In the genomic region with DNA sequence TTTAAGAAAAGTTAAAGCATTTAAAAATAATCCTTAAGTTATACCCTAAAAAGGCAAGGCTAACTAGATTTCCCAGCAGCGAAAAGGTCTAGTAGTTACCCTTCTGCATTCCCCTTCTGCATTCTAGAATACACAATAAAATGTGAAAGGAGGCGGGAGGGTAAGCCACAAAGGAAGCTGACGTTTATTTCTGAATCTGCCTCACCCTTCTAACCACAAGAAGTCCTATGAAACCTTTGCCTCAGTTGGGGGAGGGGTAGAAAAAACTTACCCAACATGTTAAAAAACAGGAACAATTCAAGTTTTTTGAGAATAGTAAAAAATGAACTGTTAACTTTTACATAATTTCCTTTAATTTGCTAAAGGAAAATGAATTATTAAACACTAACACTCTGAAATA, we compare ENCODE assay signal across 8 cellular contexts. TPM values are rescaled to one million over a fixed set of nuclear protein-coding genes. Genes with fewer than 3 reads are reported as not detected.
A peak's percentile ranks its signal among the peaks of the same experiment; 100 is the strongest.
DNase-seq lines count a peak whose midpoint lies in the region; ATAC-seq and TF ChIP-seq lines count a peak whose summit lies in the region.

No MANE protein-coding gene starts in this region.

- H3K4me3 ChIP-seq in SJCRH30: no peak overlapping the region
- no peak overlapping the region for H3K4me3 ChIP-seq in colonic mucosa
- no peak overlapping the region for H3K4me3 ChIP-seq in mucosa of rectum (ENCODE audit: low read length in 2 of 2)

- H3K9me3 ChIP-seq in SJCRH30 (replicated peaks): no peaks in the 10 kb centered on the region
- no peaks in the 10 kb centered on the region for H3K9me3 ChIP-seq in colonic mucosa
- H3K9me3 ChIP-seq in mucosa of rectum (ENCODE audit: control insufficient read depth in 2 of 2, low read length in 2 of 2): no peaks in the 10 kb centered on the region

- H3K27me3 ChIP-seq in SJCRH30 (no peaks in the 10 kb centered on the region), colonic mucosa (no peaks in the 10 kb centered on the region), mucosa of rectum (ENCODE audit: control insufficient read depth in 2 of 2, insufficient read depth in 2 of 2, low read length in 2 of 2) (no peaks in the 10 kb centered on the region)

- ATAC-seq in GM19395 (IDR thresholded peaks at IDR 0.05; ENCODE audit: unreplicated experiment) (peak; percentile 79), HG03342 (IDR thresholded peaks at IDR 0.05; ENCODE audit: unreplicated experiment) (peak; percentile 75)

- H3K27ac ChIP-seq in SJCRH30 (no peak overlapping the region), colonic mucosa (peak overlapping the region; percentile 46), mucosa of rectum (ENCODE audit: low read depth in 2 of 2, low read length in 2 of 2) (peak overlapping the region; percentile 48 to 49)

- TF ChIP-seq CTCF in colonic mucosa (IDR thresholded peaks at IDR 0.05): no peak

- H3K4me1 ChIP-seq in SJCRH30 (peaks cover 18% of the 10 kb centered on the region), colonic mucosa (no peaks in the 10 kb centered on the region), mucosa of rectum (ENCODE audit: control insufficient read depth in 2 of 2, insufficient read depth in 2 of 2, low read length in 2 of 2) (peaks cover 4 to 9% of the 10 kb centered on the region in 2 donors)

- H3K36me3 ChIP-seq in SJCRH30 (peaks cover 93% of the 10 kb centered on the region), colonic mucosa (no peaks in the 10 kb centered on the region), mucosa of rectum (ENCODE audit: control insufficient read depth in 2 of 2, insufficient read depth in 2 of 2, low read length in 2 of 2) (peaks cover 5 to 9% of the 10 kb centered on the region in 2 donors)

- peak; percentile 78 for DNase-seq in CMK (ENCODE audit: low read depth)
- DNase-seq in SJCRH30: peak; percentile 52 to 82
- peak; percentile 64 for DNase-seq in colonic mucosa
- DNase-seq in DMS 273 treated with DMSO at 0.1 percent for 48 hours (lab: John Stamatoyannopoulos, UW): no peak
- no peak for DNase-seq in DMS114 treated with DMSO at 0.1 percent for 48 hours (lab: John Stamatoyannopoulos, UW; ENCODE audit: unreplicated experiment)

- intact Hi-C loops in colonic mucosa (cut with DNase I): no loop called here

- H3K9ac ChIP-seq in colonic mucosa (ENCODE audit: low read depth in 2 of 2, low read length in 2 of 2): no peak overlapping the region
- peak overlapping the region in 1 of 2 donors; percentile 18 for H3K9ac ChIP-seq in mucosa of rectum (ENCODE audit: low read depth in 1 of 2, low read length in 2 of 2)

RNA-seq across cellular contexts. Expression of gene STK17B, which starts 11.3 kb away (rescaled TPM):
- total RNA-seq in SJCRH30 (2014; rRNA removed; shearing (Covaris generic)): 138 and 165 TPM in 2 replicates
- 10 to 100 TPM; 13.9 to 40.5 TPM for total RNA-seq in colonic mucosa

Comparison
In these comparisons a context has a peak if more than half of its experiments do, and no peak if none do; other contexts are left out.
1. DNase-seq: peak in CMK (single experiment), SJCRH30 (2 of 2) and colonic mucosa (single experiment); none in DMS 273 treated with DMSO at 0.1 percent for 48 hours (single experiment) and DMS114 treated with DMSO at 0.1 percent for 48 hours (single experiment).